10 cellular contexts compared by ENCODE assay signal in genomic region chr9:122828965-122829284, GRCh38. TPM values are rescaled to one million over a fixed set of nuclear protein-coding genes. Genes with fewer than 3 reads are reported as not detected.
DNase-seq lines count a peak whose midpoint lies in the region; ATAC-seq and TF ChIP-seq lines count a peak whose summit lies in the region.
"Not testable (repeated sequence)": the region's sequence is repeated elsewhere in the genome, so short reads cannot be mapped to it uniquely, and the experiment has no call there.
"Had no signal": no experiment of that assay in that cellular context is flagged by ENCODE, and none has a peak within 500 bp of the region (broad histone marks: within the 10 kb centered on the region; RNA-seq: fewer than 3 reads in every experiment).

No MANE protein-coding gene starts in this region.

- H2BK120ac ChIP-seq in H9 (ENCODE audit: low read depth, low read length, poor library complexity, severe bottlenecking), result not testable (repeated sequence)

- not testable (repeated sequence) for H3K14ac ChIP-seq in H9 (ENCODE audit: insufficient read depth, low read length)

- H3K18ac ChIP-seq in H9 (ENCODE audit: insufficient read length, low read depth, low read length), result not testable (repeated sequence)

- not testable (repeated sequence) for H3K4me2 ChIP-seq in H9 (ENCODE audit: insufficient read depth, insufficient read length, low read length)
- H3K4me2 ChIP-seq in hepatocyte, result peak overlapping the region; percentile 74

- peak overlapping the region; percentile 100 for H3K4me3 Mint-ChIP-seq in H9
- peak overlapping the region; percentile 100 for H3K4me3 Mint-ChIP-seq in activated naive CD4-positive, alpha-beta T cell treated with anti-CD3 and anti-CD28 coated beads, Interleukin-2, amount 50 U/mL, for 24 hours
- H3K4me3 Mint-ChIP-seq in naive thymus-derived CD8-positive, alpha-beta T cell, result peak overlapping the region; percentile 94 to 99 (median 98)

- POLR2A ChIA-PET in A673 (lab: Charles Lee; ENCODE audit: low non-redundant PET), result not testable (repeated sequence)
- POLR2A ChIA-PET in naive thymus-derived CD8-positive, alpha-beta T cell (lab: Charles Lee), result interaction anchor here (1.0 to 2.2 kb wide), 9 partner anchors 9 to 564 kb away, joined by 3 to 20 read pairs (median 9); partner anchors contain the start of genes MRRF, RBM18, RC3H2 and ZBTB26

- not testable (repeated sequence) for H3K4ac ChIP-seq in H9 (ENCODE audit: low read depth, low read length)

- intact Hi-C loops in A673 (cut with micrococcal nuclease; ENCODE audit: unreplicated experiment), result loop anchor here (2.0 kb wide), 1 partner anchor 520 kb away; no protein-coding TSS in a partner anchor
- intact Hi-C loops in dorsolateral prefrontal cortex (cut with DNase I), result loop anchor here (5.0 to 10.0 kb wide), 4 partner anchors 76 to 734 kb away; partner anchors contain the start of genes RC3H2 (in 2 of the 2), RABGAP1 (in 1 of the 2) and TTLL11 (in 1 of the 2)
- intact Hi-C loops in spleen (cut with DNase I; ENCODE audit: low total_unique reads), result loop anchor here (10.0 kb wide), 1 partner anchor 734 kb away; the partner anchor contains the start of gene TTLL11

- not testable (repeated sequence) for TF ChIP-seq POLR2A in spleen (IDR thresholded peaks at IDR 0.05)

- peaks cover 21% of the 10 kb centered on the region for H3K36me3 ChIP-seq in A673 (ENCODE audit: insufficient read depth, low read length, poor library complexity, severe bottlenecking)
- peaks cover 28% of the 10 kb centered on the region for H3K36me3 ChIP-seq in RWPE2 (ENCODE audit: low read depth)
- not testable (repeated sequence) for H3K36me3 ChIP-seq in hepatocyte (replicated peaks; ENCODE audit: insufficient read depth, low read depth)
- H3K36me3 ChIP-seq in spleen, result peaks cover 0 to 26% (median 9%) of the 10 kb centered on the region in 6 donors

- not testable (repeated sequence) for DNase-seq in A673 (ENCODE audit: low spot score); H9; RWPE2 (ENCODE audit: low spot score); dorsolateral prefrontal cortex; hepatocyte (ENCODE audit: low spot score); naive thymus-derived CD8-positive, alpha-beta T cell; spleen

- H3K79me1 ChIP-seq in H9 (ENCODE audit: insufficient read depth, low read depth, low read length, poor library complexity, severe bottlenecking), result peaks cover 11% of the 10 kb centered on the region

- not testable (repeated sequence) for H3K9me3 Mint-ChIP-seq in H9; activated naive CD4-positive, alpha-beta T cell treated with anti-CD3 and anti-CD28 coated beads, Interleukin-2, amount 50 U/mL, for 24 hours; naive thymus-derived CD8-positive, alpha-beta T cell

- BruUV-seq in A673 (replicated peaks; lab: Mats Ljungman, UMichigan), result not testable (repeated sequence)

- not testable (repeated sequence) for H3K23ac ChIP-seq in H9 (ENCODE audit: insufficient read length, low read depth, low read length)

- H3K27me3 Mint-ChIP-seq in H9 (ENCODE audit: low read depth); activated naive CD4-positive, alpha-beta T cell treated with anti-CD3 and anti-CD28 coated beads, Interleukin-2, amount 50 U/mL, for 24 hours; naive thymus-derived CD8-positive, alpha-beta T cell: not testable (repeated sequence)

- WGBS in H9 (ENCODE audit: extremely low coverage, insufficient read length, low lambda C conversion rate), result no CpG with 5 or more reads among the region's 18 CpGs
- WGBS in hepatocyte (ENCODE audit: low lambda C conversion rate, missing lambda C conversion rate), result 77% methylated on average over 18 of the region's 18 CpGs
- WGBS in spleen, 5 donors, result 70 to 71% (median 71%) methylated on average over 18 of the region's 18 CpGs

- H2BK20ac ChIP-seq in H9 (ENCODE audit: low read depth, low read length, poor library complexity, severe bottlenecking), result not testable (repeated sequence)

- H3K79me2 ChIP-seq in H9 (ENCODE audit: insufficient read depth, low read length) (peaks cover 12% of the 10 kb centered on the region; the same call in 1 of the 2 replicates), hepatocyte (peaks cover 39% of the 10 kb centered on the region)

- peak overlapping the region in 2 of 3 experiments; percentile 68 to 100; a peak in 2 of 7 replicates for H3K27ac Mint-ChIP-seq in H9
- peak overlapping the region; percentile 98 for H3K27ac Mint-ChIP-seq in activated naive CD4-positive, alpha-beta T cell treated with anti-CD3 and anti-CD28 coated beads, Interleukin-2, amount 50 U/mL, for 24 hours
- peak overlapping the region; percentile 91 to 98 (median 97) for H3K27ac Mint-ChIP-seq in naive thymus-derived CD8-positive, alpha-beta T cell

- H4K8ac ChIP-seq in H9 (replicated peaks; ENCODE audit: insufficient read length, low read depth, low read length), result not testable (repeated sequence)

- not testable (repeated sequence) for H3K27me3 ChIP-seq in A673 (replicated peaks; ENCODE audit: insufficient read depth, low read depth, low read length, poor library complexity); H9 (ENCODE audit: insufficient read depth, low read length); RWPE2 (ENCODE audit: insufficient read depth, poor library complexity, severe bottlenecking); dorsolateral prefrontal cortex; hepatocyte; spleen (replicated peaks in 1 of 7)

- not testable (repeated sequence) for H3K56ac ChIP-seq in H9 (ENCODE audit: insufficient read length, low read depth, low read length)

- H3K4me1 ChIP-seq in A673 (ENCODE audit: insufficient read depth, low read length, poor library complexity, severe bottlenecking) (peaks cover 11% of the 10 kb centered on the region), hepatocyte (ENCODE audit: insufficient read depth) (peaks cover 14% of the 10 kb centered on the region), spleen (peaks cover 22 to 47% (median 41%) of the 10 kb centered on the region in 6 donors)
- not testable (repeated sequence) for H3K4me1 ChIP-seq in H9 (ENCODE audit: insufficient read depth, low read length); RWPE2 (ENCODE audit: insufficient read depth, poor library complexity, severe bottlenecking)

- peak overlapping the region; percentile 97 for H3K27ac ChIP-seq in A673 (ENCODE audit: low read depth, low read length, poor library complexity, severe bottlenecking)
- not testable (repeated sequence) for H3K27ac ChIP-seq in H9 (ENCODE audit: insufficient read length, low read depth, low read length)
- H3K27ac ChIP-seq in RWPE2 (ENCODE audit: poor library complexity, severe bottlenecking), result peak overlapping the region; percentile 79
- H3K27ac ChIP-seq in dorsolateral prefrontal cortex, result peak overlapping the region in 56 of 59 donors; percentile 49 to 98 (median 92)
- H3K27ac ChIP-seq in hepatocyte, result peak overlapping the region; percentile 91
- H3K27ac ChIP-seq in spleen, result peak overlapping the region; percentile 94 to 98 (median 96)

- not testable (repeated sequence) for H2BK15ac ChIP-seq in H9 (ENCODE audit: low read depth, low read length)

- H2AFZ ChIP-seq in H9 (ENCODE audit: low read length), result not testable (repeated sequence)
- peak overlapping the region; percentile 96 for H2AFZ ChIP-seq in hepatocyte

- H3K4me3 ChIP-seq in A673 (ENCODE audit: low read depth, low read length, poor library complexity, severe bottlenecking) (peak overlapping the region; percentile 95), RWPE2 (ENCODE audit: severe bottlenecking) (peak overlapping the region; percentile 71), dorsolateral prefrontal cortex (peak overlapping the region; percentile 47 to 100 (median 96)), hepatocyte (peak overlapping the region; percentile 43), spleen (peak overlapping the region; percentile 72 to 97 (median 92))

- H3K36me3 Mint-ChIP-seq in H9 (ENCODE audit: insufficient read depth in 1 of 3, low read depth in 3 of 3), result peaks cover 6 to 23% (median 21%) of the 10 kb centered on the region in 3 experiments; a peak in 6 of 7 replicates
- not testable (repeated sequence) for H3K36me3 Mint-ChIP-seq in activated naive CD4-positive, alpha-beta T cell treated with anti-CD3 and anti-CD28 coated beads, Interleukin-2, amount 50 U/mL, for 24 hours
- H3K36me3 Mint-ChIP-seq in naive thymus-derived CD8-positive, alpha-beta T cell, result peaks cover 0 to 21% (median 0%) of the 10 kb centered on the region in 3 donors

- ATAC-seq in RWPE2 (ENCODE audit: low read depth); naive thymus-derived CD8-positive, alpha-beta T cell: not testable (repeated sequence)

- H3K23me2 ChIP-seq in H9 (ENCODE audit: insufficient read length, low read depth, low read length, poor library complexity, severe bottlenecking), result not testable (repeated sequence)

- H4K20me1 ChIP-seq in H9 (ENCODE audit: control insufficient read depth, insufficient read depth, insufficient read length); hepatocyte (ENCODE audit: insufficient read depth, poor library complexity, severe bottlenecking): not testable (repeated sequence)

- H4K91ac ChIP-seq in H9 (ENCODE audit: insufficient read length, low read depth, low read length), result not testable (repeated sequence)

- CTCF ChIA-PET in A673 (lab: Charles Lee), result not testable (repeated sequence)

- H3T11ph ChIP-seq in H9 (ENCODE audit: low read length), result not testable (repeated sequence)

- H3K4me1 Mint-ChIP-seq in H9, result peaks cover 10 to 14% of the 10 kb centered on the region in 2 experiments
- peaks cover 40% of the 10 kb centered on the region for H3K4me1 Mint-ChIP-seq in activated naive CD4-positive, alpha-beta T cell treated with anti-CD3 and anti-CD28 coated beads, Interleukin-2, amount 50 U/mL, for 24 hours
- H3K4me1 Mint-ChIP-seq in naive thymus-derived CD8-positive, alpha-beta T cell, result peaks cover 13 to 41% (median 36%) of the 10 kb centered on the region in 4 donors

- H3K9me3 ChIP-seq in A673 (ENCODE audit: low read depth, low read length, poor library complexity, severe bottlenecking); H9 (ENCODE audit: control insufficient read depth, low read depth, low read length); RWPE2 (ENCODE audit: severe bottlenecking); hepatocyte (ENCODE audit: low read depth); spleen: not testable (repeated sequence)

- not testable (repeated sequence) for TF ChIP-seq CTCF in A673 (conservative IDR thresholded peaks at IDR 0.05; ENCODE audit: low read depth, low read length); H9 (conservative IDR thresholded peaks at IDR 0.05); RWPE2 (IDR thresholded peaks at IDR 0.05; ENCODE audit: poor library complexity, severe bottlenecking); dorsolateral prefrontal cortex (IDR thresholded peaks at IDR 0.05 in 54 of 56, conservative IDR thresholded peaks at IDR 0.05 in 2 of 56; ENCODE audit: low read depth in 1 of 56, partially characterized antibody in 56 of 56); hepatocyte (IDR thresholded peaks at IDR 0.05; ENCODE audit: poor library complexity); spleen (IDR thresholded peaks at IDR 0.05 in 8 of 11, conservative IDR thresholded peaks at IDR 0.05 in 3 of 11)

- H2AK5ac ChIP-seq in H9 (ENCODE audit: insufficient read length, low read length), result not testable (repeated sequence)

- not testable (repeated sequence) for H4K5ac ChIP-seq in H9 (ENCODE audit: insufficient read length, low read depth, low read length)

- not testable (repeated sequence) for H3K9me2 ChIP-seq in hepatocyte (replicated peaks; ENCODE audit: insufficient read depth)

- H2BK12ac ChIP-seq in H9 (ENCODE audit: insufficient read length, low read depth, low read length), result not testable (repeated sequence)

- not testable (repeated sequence) for H2BK5ac ChIP-seq in H9 (ENCODE audit: insufficient read length, low read length)

- not testable (repeated sequence) for H3K9ac ChIP-seq in H9 (ENCODE audit: extremely low read depth, insufficient read length, low read length)

RNA-seq across cellular contexts. Expression of gene PDCL, which starts 0.5 kb away (rescaled TPM):
- total RNA-seq in A673 (2021), result 32.8 and 35.5 TPM in 2 replicates
- 24.3 and 25.6 TPM in 2 replicates for total RNA-seq in H9 (2021)
- total RNA-seq in dorsolateral prefrontal cortex, result 10 to 100 TPM in 119 of 120 experiments, 1 to 10 TPM in 1; 9.1 to 30.1 (median 17.4) TPM
- 24.8 and 28.1 TPM in 2 replicates for total RNA-seq in hepatocyte
- 11.8 and 16.1 TPM in 2 replicates for polyA plus RNA-seq in hepatocyte
- 10 to 100 TPM; 19.6 to 20.8 TPM for total RNA-seq in naive thymus-derived CD8-positive, alpha-beta T cell
- polyA plus RNA-seq in naive thymus-derived CD8-positive, alpha-beta T cell, result 10 to 100 TPM in 1 of 3 donors, 1 to 10 TPM in 2; 7.8 to 10.8 (median 8.3) TPM
- total RNA-seq in spleen, result 10 to 100 TPM; 15.7 to 25.5 (median 22.6) TPM
- 10 to 100 TPM in 1 of 3 donors, 1 to 10 TPM in 2; 6.8 to 11.5 (median 8.8) TPM for polyA plus RNA-seq in spleen

RNA-seq across cellular contexts. Expression of gene OR1K1, which starts 29.0 kb away (rescaled TPM):
- not detected in 2 replicates for total RNA-seq in A673 (2021)
- not detected in 2 replicates for total RNA-seq in H9 (2021)
- total RNA-seq in dorsolateral prefrontal cortex, result not detected
- not detected in 2 replicates for total RNA-seq in hepatocyte
- not detected in 2 replicates for polyA plus RNA-seq in hepatocyte
- not detected for total RNA-seq in naive thymus-derived CD8-positive, alpha-beta T cell
- polyA plus RNA-seq in naive thymus-derived CD8-positive, alpha-beta T cell, result not detected
- total RNA-seq in spleen, result not detected
- not detected for polyA plus RNA-seq in spleen
- total RNA-seq: omental fat pad; T-helper 2 cell treated with Interferon-gamma antibody and Interleukin-4, amounts not matched to agents 100 ng/mL and 5 ng/mL, for 36 hours had no signal

RNA-seq across cellular contexts. Expression of gene OR5C1, which starts 40.2 kb away (rescaled TPM):
- total RNA-seq in A673 (2021) (not detected in 2 replicates), H9 (2021) (not detected in 2 replicates), dorsolateral prefrontal cortex (not detected), hepatocyte (not detected in 2 replicates), spleen (not detected)
- polyA plus RNA-seq in hepatocyte (not detected in 2 replicates), spleen (not detected)
- not detected for total RNA-seq in naive thymus-derived CD8-positive, alpha-beta T cell
- not detected for polyA plus RNA-seq in naive thymus-derived CD8-positive, alpha-beta T cell
- total RNA-seq: omental fat pad; T-helper 2 cell treated with Interferon-gamma antibody and Interleukin-4, amounts not matched to agents 100 ng/mL and 5 ng/mL, for 36 hours had no signal

Comparison
In these comparisons a context has a peak if more than half of its experiments do, and no peak if none do; other contexts are left out.
1. H3K4me3 ChIP-seq: peak in every context shown above with its lines; median percentile 96 in dorsolateral prefrontal cortex; 95 in A673; 92 in spleen; 71 in RWPE2; 43 in hepatocyte.